ENCODE assay signal across 8 cellular contexts in genomic region chr6:138593100-138593877, GRCh38.
DNase-seq lines count a peak whose midpoint lies in the region; ATAC-seq and TF ChIP-seq lines count a peak whose summit lies in the region.

No MANE protein-coding gene starts in this region.

- peak; percentile 80 for DNase-seq in NCI-H226
- DNase-seq in activated T-cell treated with anti-CD3 and anti-CD28 coated beads, Interleukin-2, amount 50 U/mL, for 24 hours: peak; percentile 54
- DNase-seq in pulmonary artery endothelial cell (ENCODE audit: low read depth, low spot score): peak; percentile 98
- no peak for DNase-seq in NCI-H748 treated with DMSO at 0.1 percent for 48 hours (lab: John Stamatoyannopoulos, UW)
- DNase-seq in posterior vena cava (ENCODE audit: low spot score): no peak

- no peaks in the 10 kb centered on the region for H3K36me3 Mint-ChIP-seq in activated T-cell treated with anti-CD3 and anti-CD28 coated beads, Interleukin-2, amount 50 U/mL, for 24 hours (ENCODE audit: low read depth)

- H3K36me3 ChIP-seq in gastroesophageal sphincter: no peaks in the 10 kb centered on the region

- intact Hi-C loops in posterior vena cava (cut with DNase I): loop anchor here in 1 of 2 donors (10.0 kb wide), 2 partner anchors 172 to 478 kb away; no protein-coding TSS in a partner anchor

- TF ChIP-seq POLR2A in gastroesophageal sphincter (IDR thresholded peaks at IDR 0.05): peak in 1 of 2 donors; percentile 13

- no peaks in the 10 kb centered on the region for H3K9me3 ChIP-seq in gastroesophageal sphincter

- peaks cover 4% of the 10 kb centered on the region for H3K27me3 Mint-ChIP-seq in activated T-cell treated with anti-CD3 and anti-CD28 coated beads, Interleukin-2, amount 50 U/mL, for 24 hours

- H3K4me1 Mint-ChIP-seq in activated T-cell treated with anti-CD3 and anti-CD28 coated beads, Interleukin-2, amount 50 U/mL, for 24 hours (ENCODE audit: low read depth): peaks cover 35% of the 10 kb centered on the region

- no peak overlapping the region for H3K4me3 ChIP-seq in gastroesophageal sphincter

- peak overlapping the region; percentile 93 for H3K27ac Mint-ChIP-seq in activated T-cell treated with anti-CD3 and anti-CD28 coated beads, Interleukin-2, amount 50 U/mL, for 24 hours

- no peak for TF ChIP-seq CTCF in gastroesophageal sphincter (IDR thresholded peaks at IDR 0.05)

- peak overlapping the region; percentile 73 for H3K4me3 Mint-ChIP-seq in activated T-cell treated with anti-CD3 and anti-CD28 coated beads, Interleukin-2, amount 50 U/mL, for 24 hours

- ATAC-seq in GM18519 (IDR thresholded peaks at IDR 0.05; ENCODE audit: low FRiP score, unreplicated experiment): peak; percentile 86
- ATAC-seq in HG02623 (IDR thresholded peaks at IDR 0.05; ENCODE audit: unreplicated experiment): peak; percentile 79
- ATAC-seq in gastroesophageal sphincter: peak; percentile 87

- peaks cover 0 to 40% (median 0%) of the 10 kb centered on the region in 3 donors for H3K4me1 ChIP-seq in gastroesophageal sphincter

- H3K27me3 ChIP-seq in gastroesophageal sphincter: no peaks in the 10 kb centered on the region

- 18 to 21% methylated on average over 5 to 8 of the region's 12 CpGs for WGBS in gastroesophageal sphincter (ENCODE audit: low coverage in 1 of 2), 2 donors

- H3K9me3 Mint-ChIP-seq in activated T-cell treated with anti-CD3 and anti-CD28 coated beads, Interleukin-2, amount 50 U/mL, for 24 hours: no peaks in the 10 kb centered on the region

- H3K27ac ChIP-seq in gastroesophageal sphincter: peak overlapping the region; percentile 19 to 64 (median 52)

- no peak for TF ChIP-seq EP300 in gastroesophageal sphincter (IDR thresholded peaks at IDR 0.05)

Comparison
In these comparisons a context has a peak if more than half of its experiments do, and no peak if none do; other contexts are left out.
1. DNase-seq: peak in NCI-H226 (single experiment), activated T-cell treated with anti-CD3 and anti-CD28 coated beads, Interleukin-2, amount 50 U/mL, for 24 hours (single experiment) and pulmonary artery endothelial cell (single experiment); none in NCI-H748 treated with DMSO at 0.1 percent for 48 hours (single experiment) and posterior vena cava (single experiment).
2. Peak in every context shown above with its lines, with median percentiles within 50 percentile points of each other: ATAC-seq.